ENCODE assay signal across 17 cellular contexts in genomic region chr1:167489581-167490340, GRCh38. TPM values are rescaled to one million over a fixed set of nuclear protein-coding genes. Genes with fewer than 3 reads are reported as not detected.
A peak's percentile ranks its signal among the peaks of the same experiment; 100 is the strongest.
DNase-seq lines count a peak whose midpoint lies in the region; ATAC-seq and TF ChIP-seq lines count a peak whose summit lies in the region.
"Had no signal": no experiment of that assay in that cellular context is flagged by ENCODE, and none has a peak within 500 bp of the region (broad histone marks: within the 10 kb centered on the region; RNA-seq: fewer than 3 reads in every experiment).

No MANE protein-coding gene starts in this region.

- H3K4me3 ChIP-seq in gastrocnemius medialis, result no peak overlapping the region
- H3K4me3 ChIP-seq: skin epidermis, suprapubic skin had no signal

- no peak overlapping the region for H3K27ac ChIP-seq in gastrocnemius medialis
- H3K27ac ChIP-seq: 22Rv1, foreskin keratinocyte, suprapubic skin, VCaP had no signal

- peak; percentile 40 for ATAC-seq in effector memory CD8-positive, alpha-beta T cell (replicated peaks)
- no peak for ATAC-seq in gastrocnemius medialis
- ATAC-seq: HCT116 had no signal

- no peaks in the 10 kb centered on the region for H3K9me3 Mint-ChIP-seq in effector memory CD8-positive, alpha-beta T cell
- H3K9me3 Mint-ChIP-seq in progenitor cell of endocrine pancreas (ENCODE audit: low read depth), result no peaks in the 10 kb centered on the region

- peaks cover 75 to 94% of the 10 kb centered on the region in 2 donors for H3K4me1 Mint-ChIP-seq in effector memory CD8-positive, alpha-beta T cell (ENCODE audit: low read depth in 2 of 2)
- H3K4me1 Mint-ChIP-seq in progenitor cell of endocrine pancreas (ENCODE audit: low read depth), result peaks cover 17% of the 10 kb centered on the region

- DNase-seq in DMS79 treated with DMSO at 0.1 percent for 48 hours (lab: John Stamatoyannopoulos, UW) (peak; percentile 53), DMS79 (lab: John Stamatoyannopoulos, UW) (no peak), gastrocnemius medialis (no peak), progenitor cell of endocrine pancreas (ENCODE audit: low spot score, unreplicated experiment) (no peak), islet precursor cell (no peak)
- DNase-seq in activated CD8-positive, alpha-beta memory T cell treated with anti-CD3 and anti-CD28 coated beads for 24 hours, result peak; percentile 72
- peak in 1 of 3 experiments; percentile 24 for DNase-seq in effector memory CD8-positive, alpha-beta T cell
- peak; percentile 43 to 61 for DNase-seq in stimulated activated CD8-positive, alpha-beta memory T cell treated with anti-CD3 and anti-CD28 coated beads, Interleukin-7, amount 100 ng/mL, for 4 hours (ENCODE audit: low read depth in 2 of 2)
- DNase-seq: cerebellar nuclear complex, foreskin keratinocyte, midbrain, NCI-H1048 had no signal

- no peaks in the 10 kb centered on the region for H3K4me1 ChIP-seq in gastrocnemius medialis
- H3K4me1 ChIP-seq: foreskin keratinocyte, suprapubic skin had no signal

- no peak for TF ChIP-seq POLR2A in gastrocnemius medialis (IDR thresholded peaks at IDR 0.05)

- no peaks in the 10 kb centered on the region for H3K27me3 ChIP-seq in gastrocnemius medialis

- H3K36me3 ChIP-seq in gastrocnemius medialis, result no peaks in the 10 kb centered on the region
- H3K36me3 ChIP-seq: suprapubic skin had no signal

- peak overlapping the region; percentile 87 to 95 for H3K27ac Mint-ChIP-seq in effector memory CD8-positive, alpha-beta T cell
- no peak overlapping the region for H3K27ac Mint-ChIP-seq in progenitor cell of endocrine pancreas

- peak overlapping the region; percentile 69 to 79 for H3K4me3 Mint-ChIP-seq in effector memory CD8-positive, alpha-beta T cell
- no peak overlapping the region for H3K4me3 Mint-ChIP-seq in progenitor cell of endocrine pancreas (ENCODE audit: low read depth)

- H3K9me3 ChIP-seq in gastrocnemius medialis, result no peaks in the 10 kb centered on the region
- H3K9me3 ChIP-seq: suprapubic skin had no signal

- H3K27me3 Mint-ChIP-seq in effector memory CD8-positive, alpha-beta T cell, result no peaks in the 10 kb centered on the region
- H3K27me3 Mint-ChIP-seq in progenitor cell of endocrine pancreas, result peaks cover 14% of the 10 kb centered on the region

- H3K36me3 Mint-ChIP-seq in effector memory CD8-positive, alpha-beta T cell (ENCODE audit: insufficient read depth), result peaks cover 85% of the 10 kb centered on the region
- no peaks in the 10 kb centered on the region for H3K36me3 Mint-ChIP-seq in progenitor cell of endocrine pancreas (ENCODE audit: insufficient read depth)

- in situ Hi-C loops in gastrocnemius medialis (cut with MboI; ENCODE audit: low sequenced_read_pairs in 4 of 4), result loop anchor here in 1 of 4 donors (10.0 kb wide), 1 partner anchor 65 kb away; no protein-coding TSS in a partner anchor

- intact Hi-C loops in gastrocnemius medialis (cut with DNase I; ENCODE audit: low total_unique reads), result no loop called here

- TF ChIP-seq CTCF in gastrocnemius medialis (IDR thresholded peaks at IDR 0.05 in 4 of 5, conservative IDR thresholded peaks at IDR 0.05 in 1 of 5) (no peak), progenitor cell of endocrine pancreas (IDR thresholded peaks at IDR 0.05; ENCODE audit: unreplicated experiment) (no peak)

RNA-seq across cellular contexts. Expression of gene CD247, which starts 28.6 kb away (rescaled TPM):
- total RNA-seq in gastrocnemius medialis, result under 1 TPM in 1 of 4 donors, not detected in 3; 0.33 TPM
- total RNA-seq in progenitor cell of endocrine pancreas, result not detected in 2 replicates

Comparison
In these comparisons a context has a peak if more than half of its experiments do, and no peak if none do; other contexts are left out.
1. DNase-seq: peak in DMS79 treated with DMSO at 0.1 percent for 48 hours (single experiment), activated CD8-positive, alpha-beta memory T cell treated with anti-CD3 and anti-CD28 coated beads for 24 hours (single experiment) and stimulated activated CD8-positive, alpha-beta memory T cell treated with anti-CD3 and anti-CD28 coated beads, Interleukin-7, amount 100 ng/mL, for 4 hours (2 of 2); none in DMS79 (single experiment), gastrocnemius medialis (0 of 2), progenitor cell of endocrine pancreas (single experiment) and islet precursor cell (single experiment).